Comparison of ENCODE assay signal across 25 cellular contexts in genomic region chr17:54902611-54903010, GRCh38. TPM values are rescaled to one million over a fixed set of nuclear protein-coding genes. Genes with fewer than 3 reads are reported as not detected.
"Had no signal": no experiment of that assay in that cellular context is flagged by ENCODE, and none has a peak within 500 bp of the region (broad histone marks: within the 10 kb centered on the region; RNA-seq: fewer than 3 reads in every experiment).

No MANE protein-coding gene starts in this region.

- H3K27ac Mint-ChIP-seq: activated CD4-positive, alpha-beta memory T cell treated with anti-CD3 and anti-CD28 coated beads for 36 hours; activated naive CD4-positive, alpha-beta T cell treated with anti-CD3 and anti-CD28 coated beads, Interleukin-2, amount 10 ng/mL, durations not matched to agents 7 days and 5 days; activated T-cell treated with anti-CD3 and anti-CD28 coated beads, Interleukin-2, amount 50 U/mL, for 72 hours; immature natural killer cell; stimulated activated naive B cell treated with anti-CD40 and anti-IgM and Interleukin-4, amounts not matched to agents 10 μg/mL and 1 μg/mL and 100 μg/mL, for 72 hours; T-helper 1 cell treated with Interleukin-12 subunit alpha and Interleukin-12 subunit beta and Interleukin-4 antibody, amounts not matched to agents 30 μg/mL and 1 μg/mL, for 36 hours had no signal

- H3K9me3 ChIP-seq: pancreas, psoas muscle, right atrium auricular region, transverse colon had no signal

- H3K27me3 ChIP-seq: foreskin keratinocyte, hepatocyte, pancreas, right atrium auricular region had no signal

- ATAC-seq: activated T-cell treated with anti-CD3 and anti-CD28 coated beads, Interleukin-2, amount 50 U/mL, for 72 hours; foreskin keratinocyte; left lobe of liver; stimulated activated naive B cell treated with anti-CD40 and anti-IgM and Interleukin-4, amounts not matched to agents 10 μg/mL and 1 μg/mL and 100 μg/mL, for 72 hours had no signal

- DNase-seq: activated CD4-positive, alpha-beta memory T cell treated with anti-CD3 and anti-CD28 coated beads for 36 hours; activated CD4-positive, alpha-beta T cell treated with anti-CD3 and anti-CD28 coated beads for 48 hours; activated effector memory CD4-positive, alpha-beta T cell treated with anti-CD3 and anti-CD28 coated beads, Interleukin-2, amount 50 U/mL, for 16 hours; activated naive CD4-positive, alpha-beta T cell treated with anti-CD3 and anti-CD28 coated beads, Interleukin-2, amount 10 ng/mL, durations not matched to agents 7 days and 5 days; activated T-cell treated with anti-CD3 and anti-CD28 coated beads, Interleukin-2, amount 50 U/mL, for 72 hours; effector CD4-positive, alpha-beta T cell; erythroblast; foreskin keratinocyte; immature natural killer cell; stimulated activated CD4-positive, alpha-beta T cell treated with anti-CD3 and anti-CD28 coated beads, Interleukin-15, amount 100 ng/mL, for 24 hours; stimulated activated CD8-positive, alpha-beta memory T cell treated with anti-CD3 and anti-CD28 coated beads, Interleukin-4, amount 100 ng/mL, for 48 hours; stimulated activated naive B cell treated with anti-CD40 and anti-IgM and Interleukin-4, amounts not matched to agents 10 μg/mL and 1 μg/mL and 100 μg/mL, for 72 hours; T1000 had no signal

- H3K27ac ChIP-seq: hepatocyte, psoas muscle, right atrium auricular region had no signal

- H3K4me2 ChIP-seq: hepatocyte had no signal

- FAIRE-seq: endometrium, pancreas, urothelium cell line had no signal

- H3K4me1 Mint-ChIP-seq: immature natural killer cell had no signal

- H3K36me3 ChIP-seq: pancreas, right atrium auricular region, transverse colon had no signal

- H3K4me1 ChIP-seq: foreskin keratinocyte, psoas muscle had no signal

- H3K4me3 Mint-ChIP-seq: activated CD4-positive, alpha-beta memory T cell treated with anti-CD3 and anti-CD28 coated beads for 36 hours; activated naive CD4-positive, alpha-beta T cell treated with anti-CD3 and anti-CD28 coated beads, Interleukin-2, amount 10 ng/mL, durations not matched to agents 7 days and 5 days; activated T-cell treated with anti-CD3 and anti-CD28 coated beads, Interleukin-2, amount 50 U/mL, for 72 hours; immature natural killer cell; stimulated activated naive B cell treated with anti-CD40 and anti-IgM and Interleukin-4, amounts not matched to agents 10 μg/mL and 1 μg/mL and 100 μg/mL, for 72 hours; T-helper 1 cell treated with Interleukin-12 subunit alpha and Interleukin-12 subunit beta and Interleukin-4 antibody, amounts not matched to agents 30 μg/mL and 1 μg/mL, for 36 hours had no signal

- H3K4me3 ChIP-seq: hepatocyte, lung, psoas muscle, right atrium auricular region, skin epidermis, transverse colon had no signal

- H3K9me3 Mint-ChIP-seq: activated CD4-positive, alpha-beta memory T cell treated with anti-CD3 and anti-CD28 coated beads for 36 hours; activated naive CD4-positive, alpha-beta T cell treated with anti-CD3 and anti-CD28 coated beads, Interleukin-2, amount 10 ng/mL, durations not matched to agents 7 days and 5 days; activated T-cell treated with anti-CD3 and anti-CD28 coated beads, Interleukin-2, amount 50 U/mL, for 72 hours; nephron; stimulated activated naive B cell treated with anti-CD40 and anti-IgM and Interleukin-4, amounts not matched to agents 10 μg/mL and 1 μg/mL and 100 μg/mL, for 72 hours; T-helper 1 cell treated with Interleukin-12 subunit alpha and Interleukin-12 subunit beta and Interleukin-4 antibody, amounts not matched to agents 30 μg/mL and 1 μg/mL, for 36 hours had no signal

- H3K36me3 Mint-ChIP-seq: activated CD4-positive, alpha-beta memory T cell treated with anti-CD3 and anti-CD28 coated beads for 36 hours; activated naive CD4-positive, alpha-beta T cell treated with anti-CD3 and anti-CD28 coated beads, Interleukin-2, amount 10 ng/mL, durations not matched to agents 7 days and 5 days; immature natural killer cell; stimulated activated naive B cell treated with anti-CD40 and anti-IgM and Interleukin-4, amounts not matched to agents 10 μg/mL and 1 μg/mL and 100 μg/mL, for 72 hours had no signal

- H2AFZ ChIP-seq: hepatocyte had no signal

RNA-seq across cellular contexts. Expression of gene TOM1L1, which starts 2.0 kb away (rescaled TPM):
- polyA plus RNA-seq: immature natural killer cell had no signal
